In the genomic region with DNA sequence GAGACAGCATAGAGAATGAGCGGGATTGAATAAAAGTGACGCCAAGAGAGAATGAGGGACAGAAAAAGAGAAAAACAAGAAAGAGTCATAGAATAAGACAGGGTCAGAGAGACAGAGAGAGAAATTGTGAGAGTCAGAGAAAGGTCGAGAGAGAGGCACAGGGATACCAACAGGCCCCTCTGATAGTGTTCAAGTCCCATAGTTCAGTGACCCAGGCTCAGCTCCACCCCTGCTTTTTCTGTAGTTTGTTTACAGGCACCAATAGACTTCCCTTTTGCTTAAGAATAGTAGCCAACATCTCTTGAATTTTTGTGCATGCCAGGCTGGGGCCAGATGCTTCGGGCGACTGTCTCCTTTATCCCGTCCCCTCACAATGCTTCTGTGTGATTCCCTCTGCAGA, we compare ENCODE assay signal across 17 cellular contexts.
DNase-seq lines count a peak whose midpoint lies in the region; ATAC-seq and TF ChIP-seq lines count a peak whose summit lies in the region.
"Had no signal": no experiment of that assay in that cellular context is flagged by ENCODE, and none has a peak within 500 bp of the region (broad histone marks: within the 10 kb centered on the region; RNA-seq: fewer than 3 reads in every experiment).

No MANE protein-coding gene starts in this region.

- H3K4me3 ChIP-seq in GM23338, result no peak overlapping the region
- no peak overlapping the region for H3K4me3 ChIP-seq in OCI-LY7 (ENCODE audit: low read depth, low read length, poor library complexity, severe bottlenecking)
- H3K4me3 ChIP-seq in neural progenitor cell, result no peak overlapping the region
- H3K4me3 ChIP-seq in upper lobe of left lung, result no peak overlapping the region

- TF ChIP-seq CTCF in GM23338 (conservative IDR thresholded peaks at IDR 0.05; ENCODE audit: low read depth in 2 of 2) (no peak), OCI-LY7 (conservative IDR thresholded peaks at IDR 0.05; ENCODE audit: low read length) (no peak), endothelial cell (IDR thresholded peaks at IDR 0.05; ENCODE audit: unreplicated experiment) (no peak), neural progenitor cell (IDR thresholded peaks at IDR 0.05) (no peak), upper lobe of left lung (IDR thresholded peaks at IDR 0.05) (no peak)

- H3K4me1 Mint-ChIP-seq in GM23338 (peaks cover 4% of the 10 kb centered on the region), endothelial cell (ENCODE audit: unreplicated experiment) (peaks cover 2% of the 10 kb centered on the region), neural progenitor cell (peaks cover 20% of the 10 kb centered on the region)

- CTCF ChIA-PET in OCI-LY7 (lab: Charles Lee; ENCODE audit: unreplicated experiment), result interaction anchor here (1.0 kb wide), 1 partner anchor 21 kb away, joined by 3 read pairs; no protein-coding TSS in a partner anchor

- H3K9me2 ChIP-seq in GM23338 (ENCODE audit: insufficient read depth) (no peaks in the 10 kb centered on the region), OCI-LY7 (ENCODE audit: insufficient read depth, low read length) (no peaks in the 10 kb centered on the region)

- H3K36me3 Mint-ChIP-seq in GM23338 (ENCODE audit: low read depth) (no peaks in the 10 kb centered on the region), endothelial cell (ENCODE audit: low read depth, unreplicated experiment) (no peaks in the 10 kb centered on the region), neural progenitor cell (no peaks in the 10 kb centered on the region)
- H3K36me3 Mint-ChIP-seq: CD4-positive, CD25-positive, alpha-beta regulatory T cell had no signal

- H3K27me3 ChIP-seq in GM23338 (ENCODE audit: insufficient read depth), result no peaks in the 10 kb centered on the region
- H3K27me3 ChIP-seq in neural progenitor cell, result no peaks in the 10 kb centered on the region
- no peaks in the 10 kb centered on the region for H3K27me3 ChIP-seq in upper lobe of left lung
- H3K27me3 ChIP-seq: BE2C had no signal

- H3F3A ChIP-seq in GM23338 (replicated peaks; ENCODE audit: low read depth) (no peaks in the 10 kb centered on the region), neural progenitor cell (ENCODE audit: low read depth) (peaks cover under 1% of the 10 kb centered on the region)

- H3K4me3 Mint-ChIP-seq in GM23338 (no peak overlapping the region), endothelial cell (ENCODE audit: unreplicated experiment) (no peak overlapping the region), neural progenitor cell (no peak overlapping the region)
- H3K4me3 Mint-ChIP-seq: CD4-positive, CD25-positive, alpha-beta regulatory T cell had no signal

- H2AFZ ChIP-seq in GM23338, result peak overlapping the region; percentile 88
- 0 out of 2 replicates have a peak overlapping the region, but pooled peaks have one; percentile 6 for H2AFZ ChIP-seq in OCI-LY7 (ENCODE audit: low read length)
- no peak overlapping the region for H2AFZ ChIP-seq in neural progenitor cell (replicated peaks)

- H3K9me3 ChIP-seq in OCI-LY7 (ENCODE audit: low read length) (no peaks in the 10 kb centered on the region), neural progenitor cell (ENCODE audit: low read depth) (no peaks in the 10 kb centered on the region), upper lobe of left lung (no peaks in the 10 kb centered on the region)
- H3K9me3 ChIP-seq: BE2C, Caco-2 had no signal

- H3K27ac ChIP-seq in GM23338 (ENCODE audit: low read depth), result no peak overlapping the region
- no peak overlapping the region for H3K27ac ChIP-seq in OCI-LY7 (ENCODE audit: low read depth, low read length, poor library complexity, severe bottlenecking)
- no peak overlapping the region for H3K27ac ChIP-seq in neural progenitor cell
- H3K27ac ChIP-seq in upper lobe of left lung, result no peak overlapping the region

- POLR2A ChIA-PET in OCI-LY7 (lab: Charles Lee), result interaction anchor here (0.9 to 1.3 kb wide), 2 partner anchors 9 to 13 kb away, joined by 3 to 5 read pairs; no protein-coding TSS in a partner anchor

- TF ChIP-seq EP300 in upper lobe of left lung (IDR thresholded peaks at IDR 0.05), result no peak

- BruUV-seq in OCI-LY7 (replicated peaks; lab: Mats Ljungman, UMichigan), result no TSS peak

- H3K79me2 ChIP-seq in GM23338 (replicated peaks; ENCODE audit: insufficient read depth), result no peaks in the 10 kb centered on the region
- H3K79me2 ChIP-seq in OCI-LY7 (ENCODE audit: insufficient read depth, low read depth, low read length), result no peaks in the 10 kb centered on the region
- H3K79me2 ChIP-seq in neural progenitor cell (ENCODE audit: low read depth), result no peaks in the 10 kb centered on the region

- no peak for ATAC-seq in GM23338
- no peak for ATAC-seq in upper lobe of left lung (ENCODE audit: low FRiP score in 2 of 2)
- ATAC-seq: HCT116 had no signal

- no peak overlapping the region for H3K9ac ChIP-seq in neural progenitor cell

- H3K36me3 ChIP-seq in GM23338 (ENCODE audit: insufficient read depth), result no peaks in the 10 kb centered on the region
- H3K36me3 ChIP-seq in OCI-LY7 (ENCODE audit: insufficient read depth, low read length), result no peaks in the 10 kb centered on the region
- no peaks in the 10 kb centered on the region for H3K36me3 ChIP-seq in neural progenitor cell
- no peaks in the 10 kb centered on the region for H3K36me3 ChIP-seq in upper lobe of left lung
- H3K36me3 ChIP-seq: BE2C had no signal

- no peaks in the 10 kb centered on the region for H3K9me3 Mint-ChIP-seq in GM23338
- H3K9me3 Mint-ChIP-seq in endothelial cell (ENCODE audit: unreplicated experiment), result no peaks in the 10 kb centered on the region
- no peaks in the 10 kb centered on the region for H3K9me3 Mint-ChIP-seq in neural progenitor cell
- H3K9me3 Mint-ChIP-seq: CD4-positive, CD25-positive, alpha-beta regulatory T cell had no signal

- H3K4me1 ChIP-seq in GM23338 (ENCODE audit: insufficient read depth) (peaks cover 6% of the 10 kb centered on the region; the same call in 1 of the 2 replicates), OCI-LY7 (ENCODE audit: insufficient read depth, low read length, poor library complexity, severe bottlenecking) (peaks cover 59% of the 10 kb centered on the region), neural progenitor cell (no peaks in the 10 kb centered on the region), upper lobe of left lung (peaks cover 0 to 10% (median 0%) of the 10 kb centered on the region in 4 donors)

- no peak overlapping the region for H3K27ac Mint-ChIP-seq in GM23338
- H3K27ac Mint-ChIP-seq in endothelial cell (ENCODE audit: unreplicated experiment), result peak overlapping the region; percentile 54
- H3K27ac Mint-ChIP-seq in neural progenitor cell, result peak overlapping the region; percentile 0

- WGBS in upper lobe of left lung, 2 donors, result 76 to 77% methylated on average over 6 of the region's 6 CpGs

- DNase-seq in GM23338 (ENCODE audit: low spot score), result no peak
- DNase-seq in OCI-LY7 (ENCODE audit: low spot score), result no peak
- DNase-seq in endothelial cell (ENCODE audit: low spot score), result no peak
- DNase-seq in neural progenitor cell (ENCODE audit: low spot score), result no peak
- DNase-seq in stimulated activated CD4-positive, alpha-beta T cell treated with anti-CD3 and anti-CD28 coated beads, Interleukin-4, amount 100 ng/mL, for 1 hour, result no peak
- DNase-seq in upper lobe of left lung, result no peak
- DNase-seq in activated CD4-positive, CD25-positive, alpha-beta regulatory T cell (lab: John Stamatoyannopoulos, UW), result no peak
- no peak for DNase-seq in NCI-H2196 treated with DMSO at 0.1 percent for 48 hours (lab: John Stamatoyannopoulos, UW; ENCODE audit: unreplicated experiment)
- DNase-seq: ACHN; BE2C; C1 segment of cervical spinal cord; Caco-2; CD4-positive, CD25-positive, alpha-beta regulatory T cell; GDM1; GOT3; H7 had no signal

- H4K20me1 ChIP-seq in GM23338 (replicated peaks; ENCODE audit: insufficient read depth) (no peaks in the 10 kb centered on the region), OCI-LY7 (ENCODE audit: insufficient read depth, low read length) (no peaks in the 10 kb centered on the region), neural progenitor cell (ENCODE audit: low read depth) (no peaks in the 10 kb centered on the region)

- H3K27me3 Mint-ChIP-seq in GM23338 (ENCODE audit: insufficient read depth, low read depth, poor library complexity), result peaks cover 7% of the 10 kb centered on the region
- H3K27me3 Mint-ChIP-seq in endothelial cell (ENCODE audit: unreplicated experiment), result peaks cover 3% of the 10 kb centered on the region
- peaks cover 6% of the 10 kb centered on the region for H3K27me3 Mint-ChIP-seq in neural progenitor cell (ENCODE audit: insufficient read depth, low read depth)

- H3K4me2 ChIP-seq in GM23338, result no peak overlapping the region
- no peak overlapping the region for H3K4me2 ChIP-seq in OCI-LY7 (ENCODE audit: low read length)
- no peak overlapping the region for H3K4me2 ChIP-seq in neural progenitor cell

- no peak for TF ChIP-seq POLR2A in upper lobe of left lung (IDR thresholded peaks at IDR 0.05)

- intact Hi-C loops in OCI-LY7 (cut with micrococcal nuclease; ENCODE audit: unreplicated experiment), result no loop called here

TF ChIP-seq in GM23338, 12 proteins besides CTCF, POLR2A, EP300 and RAD21 (continues in another document):
- TF ChIP-seq, protein P1, sequence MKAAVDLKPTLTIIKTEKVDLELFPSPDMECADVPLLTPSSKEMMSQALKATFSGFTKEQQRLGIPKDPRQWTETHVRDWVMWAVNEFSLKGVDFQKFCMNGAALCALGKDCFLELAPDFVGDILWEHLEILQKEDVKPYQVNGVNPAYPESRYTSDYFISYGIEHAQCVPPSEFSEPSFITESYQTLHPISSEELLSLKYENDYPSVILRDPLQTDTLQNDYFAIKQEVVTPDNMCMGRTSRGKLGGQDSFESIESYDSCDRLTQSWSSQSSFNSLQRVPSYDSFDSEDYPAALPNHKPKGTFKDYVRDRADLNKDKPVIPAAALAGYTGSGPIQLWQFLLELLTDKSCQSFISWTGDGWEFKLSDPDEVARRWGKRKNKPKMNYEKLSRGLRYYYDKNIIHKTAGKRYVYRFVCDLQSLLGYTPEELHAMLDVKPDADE (IDR thresholded peaks at IDR 0.05), result no peak
